ENCODE assay signal across 1 cellular context in genomic region chr4:87006531-87007344, GRCh38.
TF ChIP-seq lines count a peak whose summit lies in the region.

No MANE protein-coding gene starts in this region.

TF ChIP-seq in K562, 482 proteins besides CTCF, POLR2A, EP300 and RAD21 (continued from another document and continues in another):
- TF ChIP-seq ZNF740 (CRISPR knock-in tag; IDR thresholded peaks at IDR 0.05) (no peak), ZNF740 (tag; IDR thresholded peaks at IDR 0.05) (no peak), YY1 (IDR thresholded peaks at IDR 0.05; ENCODE audit: borderline replicate concordance in 1 of 3, control insufficient read depth in 1 of 3, extremely low read depth in 1 of 3, insufficient read depth in 3 of 3, insufficient read length in 1 of 3, insufficient replicate concordance in 2 of 3, low read depth in 1 of 3, low read length in 2 of 3) (peak in 2 of 3 experiments; percentile 68 to 73), PCBP2 (IDR thresholded peaks at IDR 0.05; ENCODE audit: low read depth, low read length, poor library complexity, severe bottlenecking) (no peak), DPF2 (IDR thresholded peaks at IDR 0.05) (no peak), ZNF263 (CRISPR knock-in tag; IDR thresholded peaks at IDR 0.05; ENCODE audit: borderline replicate concordance) (no peak), ZNF57 (CRISPR knock-in tag; IDR thresholded peaks at IDR 0.05) (no peak), GTF2E2 (tag; IDR thresholded peaks at IDR 0.05) (peak; percentile 96), FIP1L1 (IDR thresholded peaks at IDR 0.05; ENCODE audit: low read depth, low read length, poor library complexity, severe bottlenecking) (peak; percentile 83), DEAF1 (CRISPR knock-in tag; IDR thresholded peaks at IDR 0.05) (no peak), HMG20B (CRISPR knock-in tag; IDR thresholded peaks at IDR 0.05) (0 out of 2 replicates have a peak, but pooled peaks have one; percentile 81), GTF2F1 (IDR thresholded peaks at IDR 0.05; ENCODE audit: low read depth, low read length) (peak; percentile 95), SMARCE1 (IDR thresholded peaks at IDR 0.05) (no peak), EP400 (IDR thresholded peaks at IDR 0.05) (peak; percentile 67; the same call in 1 of the 2 replicates), PPARD (CRISPR knock-in tag; IDR thresholded peaks at IDR 0.05) (no peak), CREB3L1 (IDR thresholded peaks at IDR 0.05; ENCODE audit: borderline replicate concordance, low read depth) (no peak), ZNF518B (CRISPR knock-in tag; IDR thresholded peaks at IDR 0.05) (no peak), NEUROD1 (IDR thresholded peaks at IDR 0.05; ENCODE audit: borderline replicate concordance, low read depth, low read length, partially characterized antibody) (peak; percentile 82), ATF3 (IDR thresholded peaks at IDR 0.05) (peak; percentile 55; the same call in 1 of the 2 replicates), ATF3 (CRISPR knock-in tag; conservative IDR thresholded peaks at IDR 0.05) (peak; percentile 77), SMAD4 (CRISPR knock-in tag; conservative IDR thresholded peaks at IDR 0.05) (peak; percentile 31; the same call in 1 of the 2 replicates), FOXA1 (IDR thresholded peaks at IDR 0.05; ENCODE audit: borderline replicate concordance) (no peak), ILF3 (IDR thresholded peaks at IDR 0.05; ENCODE audit: borderline replicate concordance) (peak; percentile 54; the same call in 1 of the 2 replicates), MED1 (CRISPR knock-in tag; IDR thresholded peaks at IDR 0.05; ENCODE audit: borderline replicate concordance) (no peak), PHTF2 (CRISPR knock-in tag; IDR thresholded peaks at IDR 0.05) (0 out of 2 replicates have a peak, but pooled peaks have one; percentile 12), ELF2 (CRISPR knock-in tag; IDR thresholded peaks at IDR 0.05) (no peak), ZBTB9 (CRISPR knock-in tag; IDR thresholded peaks at IDR 0.05) (0 out of 2 replicates have a peak, but pooled peaks have one; percentile 14), ESRRA (IDR thresholded peaks at IDR 0.05; ENCODE audit: borderline replicate concordance, low read depth) (0 out of 2 replicates have a peak, but pooled peaks have one; percentile 66), ETV6 (IDR thresholded peaks at IDR 0.05; ENCODE audit: borderline replicate concordance in 1 of 2, low read depth in 2 of 2, low read length in 1 of 2) (no peak), ETV6 (CRISPR knock-in tag; IDR thresholded peaks at IDR 0.05; ENCODE audit: borderline replicate concordance) (no peak), BDP1 (IDR thresholded peaks at IDR 0.05; ENCODE audit: insufficient read depth, insufficient read length) (no peak), FOXA3 (CRISPR knock-in tag; conservative IDR thresholded peaks at IDR 0.05 in 1 of 2, IDR thresholded peaks at IDR 0.05 in 1 of 2) (0 out of 4 replicates have a peak, but pooled peaks of 1 of the 2 experiments have one; percentile 59), ZBTB17 (CRISPR knock-in tag; IDR thresholded peaks at IDR 0.05) (peak; percentile 54; the same call in 1 of the 2 replicates), HES1 (IDR thresholded peaks at IDR 0.05; ENCODE audit: low read depth) (no peak), ZMIZ1 (IDR thresholded peaks at IDR 0.05; ENCODE audit: low read depth in 2 of 2, low read length in 2 of 2) (peak in 1 of 2 experiments; percentile 81; a peak in 2 of 4 replicates), TCF3 (CRISPR knock-in tag; IDR thresholded peaks at IDR 0.05) (no peak), ZNF76 (CRISPR knock-in tag; IDR thresholded peaks at IDR 0.05; ENCODE audit: borderline replicate concordance) (no peak), MIER1 (IDR thresholded peaks at IDR 0.05; ENCODE audit: low read depth) (no peak), MAX (CRISPR knock-in tag; IDR thresholded peaks at IDR 0.05) (peak; percentile 53), CBX2 (IDR thresholded peaks at IDR 0.05; ENCODE audit: insufficient read depth, low read length, poor library complexity, severe bottlenecking) (no peak), ZNF212 (CRISPR knock-in tag; IDR thresholded peaks at IDR 0.05) (no peak), ZBTB49 (CRISPR knock-in tag; IDR thresholded peaks at IDR 0.05; ENCODE audit: borderline replicate concordance) (no peak), ZNF444 (CRISPR knock-in tag; IDR thresholded peaks at IDR 0.05) (no peak), ZBTB34 (CRISPR knock-in tag; IDR thresholded peaks at IDR 0.05) (no peak), MAZ (CRISPR knock-in tag; conservative IDR thresholded peaks at IDR 0.05 in 1 of 2, IDR thresholded peaks at IDR 0.05 in 1 of 2) (peak; percentile 59 to 75; a peak in 3 of 4 replicates)
